In genomic region chr2:215383652-215384279, GRCh38 we compare ENCODE assay signal across 14 cellular contexts. TPM values are rescaled to one million over a fixed set of nuclear protein-coding genes. Genes with fewer than 3 reads are reported as not detected.
A peak's percentile ranks its signal among the peaks of the same experiment; 100 is the strongest.
DNase-seq lines count a peak whose midpoint lies in the region; ATAC-seq and TF ChIP-seq lines count a peak whose summit lies in the region.
"Had no signal": no experiment of that assay in that cellular context is flagged by ENCODE, and none has a peak within 500 bp of the region (broad histone marks: within the 10 kb centered on the region; RNA-seq: fewer than 3 reads in every experiment).

No MANE protein-coding gene starts in this region.

- H3K27ac Mint-ChIP-seq in GM23338 = no peak overlapping the region
- peak overlapping the region; percentile 86 for H3K27ac Mint-ChIP-seq in chondrocyte (ENCODE audit: unreplicated experiment)
- peak overlapping the region; percentile 81 for H3K27ac Mint-ChIP-seq in osteocyte (ENCODE audit: unreplicated experiment)
- H3K27ac Mint-ChIP-seq: CD8-positive, alpha-beta memory T cell; IgD-negative memory B cell had no signal

- DNase-seq in GM23338 (ENCODE audit: low spot score) (no peak), chondrocyte (ENCODE audit: low spot score) (no peak), osteocyte (ENCODE audit: extremely low spot score, unreplicated experiment) (no peak)
- no peak for DNase-seq in activated effector memory CD4-positive, alpha-beta T cell treated with anti-CD3 and anti-CD28 coated beads, Interleukin-2, amount 50 U/mL, for 16 hours
- DNase-seq: CD8-positive, alpha-beta memory T cell; DMS53; GF-D8; KG1 had no signal

- 0 out of 2 replicates have a peak, but pooled peaks cover 8% of the 10 kb centered on the region for H4K20me1 ChIP-seq in GM23338 (replicated peaks; ENCODE audit: insufficient read depth)
- H4K20me1 ChIP-seq: BLaER1 had no signal

- H3K4me1 Mint-ChIP-seq in GM23338 (peaks cover 10% of the 10 kb centered on the region), chondrocyte (ENCODE audit: low read depth) (peaks cover 76% of the 10 kb centered on the region), osteocyte (ENCODE audit: unreplicated experiment) (peaks cover 41% of the 10 kb centered on the region)
- H3K4me1 Mint-ChIP-seq: CD8-positive, alpha-beta memory T cell; IgD-negative memory B cell had no signal

- TF ChIP-seq CTCF in GM23338 (conservative IDR thresholded peaks at IDR 0.05; ENCODE audit: low read depth in 2 of 2) = no peak
- TF ChIP-seq CTCF in chondrocyte (IDR thresholded peaks at IDR 0.05) = no peak
- no peak for TF ChIP-seq CTCF in osteocyte (IDR thresholded peaks at IDR 0.05)

- H3K4me3 ChIP-seq in ACC112 (ENCODE audit: low read depth, low read length) (no peak overlapping the region), GM23338 (no peak overlapping the region)
- H3K4me3 ChIP-seq: BLaER1 had no signal

- H3K27ac ChIP-seq in ACC112 (ENCODE audit: low read depth, low read length) = peak overlapping the region; percentile 38
- H3K27ac ChIP-seq in GM23338 (ENCODE audit: low read depth) = 0 out of 2 replicates have a peak overlapping the region, but pooled peaks have one; percentile 1
- H3K27ac ChIP-seq: BLaER1 had no signal

- H2AFZ ChIP-seq in ACC112 (ENCODE audit: low read length, unreplicated experiment) = no peak overlapping the region
- no peak overlapping the region for H2AFZ ChIP-seq in GM23338

- peaks cover 44% of the 10 kb centered on the region for H3K36me3 Mint-ChIP-seq in GM23338 (ENCODE audit: low read depth)
- peaks cover 84% of the 10 kb centered on the region for H3K36me3 Mint-ChIP-seq in chondrocyte (ENCODE audit: low read depth)
- H3K36me3 Mint-ChIP-seq in osteocyte (ENCODE audit: unreplicated experiment) = peaks cover 83% of the 10 kb centered on the region
- H3K36me3 Mint-ChIP-seq: CD8-positive, alpha-beta memory T cell had no signal

- peaks cover 87% of the 10 kb centered on the region for H3K36me3 ChIP-seq in ACC112 (ENCODE audit: insufficient read depth, low read length)
- H3K36me3 ChIP-seq in GM23338 (ENCODE audit: insufficient read depth) = peaks cover 47% of the 10 kb centered on the region
- H3K36me3 ChIP-seq: BLaER1 had no signal

- H3K9me2 ChIP-seq in GM23338 (ENCODE audit: insufficient read depth) = no peaks in the 10 kb centered on the region

- no peaks in the 10 kb centered on the region for H3K27me3 ChIP-seq in ACC112 (ENCODE audit: insufficient read depth, low read length)
- H3K27me3 ChIP-seq in GM23338 (ENCODE audit: insufficient read depth) = no peaks in the 10 kb centered on the region
- H3K27me3 ChIP-seq: BLaER1 had no signal

- H3K4me2 ChIP-seq in GM23338 = no peak overlapping the region
- H3K4me2 ChIP-seq: BLaER1 had no signal

- peaks cover 2% of the 10 kb centered on the region for H3K27me3 Mint-ChIP-seq in GM23338 (ENCODE audit: insufficient read depth, low read depth, poor library complexity)
- H3K27me3 Mint-ChIP-seq in chondrocyte (ENCODE audit: low read depth) = no peaks in the 10 kb centered on the region
- H3K27me3 Mint-ChIP-seq in osteocyte (ENCODE audit: unreplicated experiment) = no peaks in the 10 kb centered on the region
- H3K27me3 Mint-ChIP-seq: CD8-positive, alpha-beta memory T cell; IgD-negative memory B cell had no signal

- H3K79me2 ChIP-seq in ACC112 (ENCODE audit: control insufficient read depth, insufficient read depth, low read length, unreplicated experiment) (peaks cover 20% of the 10 kb centered on the region), GM23338 (replicated peaks; ENCODE audit: insufficient read depth) (no peaks in the 10 kb centered on the region)

- no peak for ATAC-seq in GM23338
- no peak for ATAC-seq in GM21723 (IDR thresholded peaks at IDR 0.05; ENCODE audit: unreplicated experiment)
- no peak for ATAC-seq in GM18511 (IDR thresholded peaks at IDR 0.05; ENCODE audit: unreplicated experiment)
- ATAC-seq: HCT116 had no signal

- H3F3A ChIP-seq in GM23338 (replicated peaks; ENCODE audit: low read depth) = no peaks in the 10 kb centered on the region

- H3K4me1 ChIP-seq in ACC112 (ENCODE audit: control insufficient read depth, insufficient read depth, low read length, unreplicated experiment) (peaks cover 3% of the 10 kb centered on the region), GM23338 (ENCODE audit: insufficient read depth) (peaks cover 6% of the 10 kb centered on the region; the same call in 1 of the 2 replicates)
- H3K4me1 ChIP-seq: BLaER1 had no signal

- no peak overlapping the region for H3K4me3 Mint-ChIP-seq in GM23338
- H3K4me3 Mint-ChIP-seq in chondrocyte (ENCODE audit: unreplicated experiment) = peak overlapping the region; percentile 9
- no peak overlapping the region for H3K4me3 Mint-ChIP-seq in osteocyte (ENCODE audit: unreplicated experiment)
- H3K4me3 Mint-ChIP-seq: CD8-positive, alpha-beta memory T cell; IgD-negative memory B cell had no signal

- H3K9me3 Mint-ChIP-seq in GM23338 (no peaks in the 10 kb centered on the region), chondrocyte (ENCODE audit: low read depth) (no peaks in the 10 kb centered on the region), osteocyte (ENCODE audit: unreplicated experiment) (no peaks in the 10 kb centered on the region)
- H3K9me3 Mint-ChIP-seq: CD8-positive, alpha-beta memory T cell; IgD-negative memory B cell had no signal

TF ChIP-seq in GM23338, 12 proteins besides CTCF, POLR2A, EP300 and RAD21 (continues in another document):
- TF ChIP-seq NANOG (IDR thresholded peaks at IDR 0.05; ENCODE audit: borderline replicate concordance) = no peak
- TF ChIP-seq CREB1 (CRISPR knock-in tag; IDR thresholded peaks at IDR 0.05; ENCODE audit: low read depth) = no peak
- TF ChIP-seq ETS1 (IDR thresholded peaks at IDR 0.05) = no peak
- no peak for TF ChIP-seq EZH2 (IDR thresholded peaks at IDR 0.05; ENCODE audit: low read depth, unreplicated experiment)

RNA-seq across cellular contexts. Expression of gene FN1, which starts 52.1 kb away (rescaled TPM):
- total RNA-seq in GM23338 (2014; rRNA removed; shearing (Covaris generic)) = 217 and 255 TPM in 2 replicates
- polyA plus RNA-seq in GM23338 (2016; fragmentation: Nextera tagmentation; extraction: Ambion mirVana) = 76.7 and 79.6 TPM in 2 replicates
- total RNA-seq in chondrocyte (30,644 to 36,263 TPM (median 31,288 TPM) in 3 replicates), osteocyte (16,854 and 18,487 TPM in 2 replicates)

Comparison
In these comparisons a context has a peak if more than half of its experiments do, and no peak if none do; other contexts are left out.
1. RNA of gene FN1, which starts 52.1 kb away (total RNA-seq): 30,644 to 36,263 TPM in chondrocyte and 16,854 to 18,487 TPM in osteocyte; 217 to 255 TPM in GM23338; every median in the first group is over 10 times any median in the second.